In genomic region chr12:132887513-132888341, GRCh38 we compare ENCODE assay signal across 8 cellular contexts. TPM values are rescaled to one million over a fixed set of nuclear protein-coding genes. Genes with fewer than 3 reads are reported as not detected.
DNase-seq lines count a peak whose midpoint lies in the region; ATAC-seq and TF ChIP-seq lines count a peak whose summit lies in the region.

Gene CHFR (minus strand): TSS chr12:132887605. CDS start chr12:132887328, 277 bp downstream.

- peaks cover 4% of the 10 kb centered on the region for H3K9me3 Mint-ChIP-seq in progenitor cell of endocrine pancreas (ENCODE audit: low read depth)

- peak within 1 kb of the TSS; percentile 99 for H3K27ac Mint-ChIP-seq in progenitor cell of endocrine pancreas

- intact Hi-C loops in T-helper 2 cell treated with Interferon-gamma antibody and Interleukin-4, amounts not matched to agents 100 ng/mL and 5 ng/mL, for 36 hours (cut with micrococcal nuclease), result loop anchor here (1.0 kb wide), 8 partner anchors 21 to 243 kb away; partner anchors contain the start of genes ZNF10, ZNF140, ZNF26 and ZNF605
- intact Hi-C loops in left ventricle myocardium superior (cut with micrococcal nuclease), result no loop called here
- intact Hi-C loops in upper lobe of right lung (cut with DNase I), result no loop called here

- H3K27me3 Mint-ChIP-seq in progenitor cell of endocrine pancreas, result peaks cover 20% of the 10 kb centered on the region

- peaks cover 4% of the 10 kb centered on the region for H3K4me1 Mint-ChIP-seq in progenitor cell of endocrine pancreas (ENCODE audit: low read depth)

- peak; percentile 95 for DNase-seq in GM04504 (ENCODE audit: low read depth)
- DNase-seq in NCI-H1417 treated with DMSO at 0.1 percent for 48 hours (lab: John Stamatoyannopoulos, UW), result peak; percentile 79
- peak; percentile 63 to 99 (median 95) for DNase-seq in anterior cingulate cortex (lab: John Stamatoyannopoulos, UW)
- peak; percentile 98 for DNase-seq in left ventricle myocardium superior
- DNase-seq in progenitor cell of endocrine pancreas (ENCODE audit: low spot score, unreplicated experiment), result peak; percentile 86
- peak; percentile 99 for DNase-seq in upper lobe of right lung

- H3K27me3 ChIP-seq in upper lobe of right lung, result no peaks in the 10 kb centered on the region

- H3K36me3 ChIP-seq in upper lobe of right lung, result no peaks in the 10 kb centered on the region

- ATAC-seq in HG02588 (IDR thresholded peaks at IDR 0.05; ENCODE audit: unreplicated experiment), result peak; percentile 98
- peak; percentile 99 for ATAC-seq in left ventricle myocardium superior
- ATAC-seq in upper lobe of right lung, result peak; percentile 99

- H3K4me3 Mint-ChIP-seq in progenitor cell of endocrine pancreas (ENCODE audit: low read depth), result peak within 1 kb of the TSS; percentile 99

- TF ChIP-seq CTCF in progenitor cell of endocrine pancreas (IDR thresholded peaks at IDR 0.05; ENCODE audit: unreplicated experiment), result no peak
- no peak for TF ChIP-seq CTCF in upper lobe of right lung (IDR thresholded peaks at IDR 0.05)

- peaks cover 8% of the 10 kb centered on the region for H3K4me1 ChIP-seq in upper lobe of right lung

- H3K4me3 ChIP-seq in upper lobe of right lung, result peak within 1 kb of the TSS; percentile 85

- H3K36me3 Mint-ChIP-seq in progenitor cell of endocrine pancreas (ENCODE audit: insufficient read depth), result peaks cover 9% of the 10 kb centered on the region

- no peaks in the 10 kb centered on the region for H3K9me3 ChIP-seq in upper lobe of right lung

- H3K27ac ChIP-seq in upper lobe of right lung, result peak within 1 kb of the TSS; percentile 99

RNA-seq across cellular contexts. Expression of gene CHFR, which starts in this region (rescaled TPM):
- 79.7 and 87.2 TPM in 2 replicates for total RNA-seq in T-helper 2 cell treated with Interferon-gamma antibody and Interleukin-4, amounts not matched to agents 100 ng/mL and 5 ng/mL, for 36 hours
- total RNA-seq in left ventricle myocardium superior (15.1 TPM), progenitor cell of endocrine pancreas (48.1 and 51.4 TPM in 2 replicates), upper lobe of right lung (50.2 TPM)

Comparison
In these comparisons a context has a peak if more than half of its experiments do, and no peak if none do; other contexts are left out.
1. Peak in every context shown above with its lines: DNase-seq, ATAC-seq, H3K4me3 ChIP-seq and H3K27ac ChIP-seq.